In genomic region chr9:86405086-86405491, GRCh38 we compare ENCODE assay signal across 18 cellular contexts. TPM values are rescaled to one million over a fixed set of nuclear protein-coding genes. Genes with fewer than 3 reads are reported as not detected.
DNase-seq lines count a peak whose midpoint lies in the region; ATAC-seq, FAIRE-seq and TF ChIP-seq lines count a peak whose summit lies in the region.
"Had no signal": no experiment of that assay in that cellular context is flagged by ENCODE, and none has a peak within 500 bp of the region (broad histone marks: within the 10 kb centered on the region; RNA-seq: fewer than 3 reads in every experiment).

No MANE protein-coding gene starts in this region.

- peaks cover 30 to 35% (median 32%) of the 10 kb centered on the region in 3 donors for H3K4me1 ChIP-seq in pancreas
- H3K4me1 ChIP-seq in uterus = no peaks in the 10 kb centered on the region

- POLR2A ChIA-PET in WTC11 (lab: Charles Lee) = no interaction called here

- DNase-seq in WTC11 (ENCODE audit: low spot score) (no peak), fibroblast of gingiva (ENCODE audit: low read depth) (peak; percentile 55), pancreas (peak in 2 of 6 donors; percentile 29 to 39), uterus (no peak), NCI-H2196 (lab: John Stamatoyannopoulos, UW; ENCODE audit: unreplicated experiment) (no peak)
- DNase-seq: GOT3, NCI-H1417 treated with DMSO at 0.1 percent for 48 hours, NCI-H524 treated with DMSO at 0.1 percent for 48 hours, nephron progenitor cell, psoas muscle, SHP77 had no signal

- intact Hi-C loops in pancreas (cut with DNase I) (no loop called here), uterus (cut with DNase I; ENCODE audit: low total_unique reads) (no loop called here)

- H3K4me3 ChIP-seq in pancreas = no peak overlapping the region
- no peak overlapping the region for H3K4me3 ChIP-seq in uterus
- H3K4me3 ChIP-seq: BLaER1 treated with 17β-estradiol and CSF1 and Interleukin-3, amounts not matched to agents 10 nM and 100 nM; gastrocnemius medialis; testis had no signal

- H3K27me3 Mint-ChIP-seq in WTC11 (ENCODE audit: low read depth) = peaks cover 97% of the 10 kb centered on the region

- H3K36me3 Mint-ChIP-seq in WTC11 = no peaks in the 10 kb centered on the region
- H3K36me3 Mint-ChIP-seq: activated CD4-positive, alpha-beta memory T cell treated with anti-CD3 and anti-CD28 coated beads for 36 hours had no signal

- TF ChIP-seq CTCF in WTC11 (IDR thresholded peaks at IDR 0.05) = no peak
- TF ChIP-seq CTCF in pancreas (IDR thresholded peaks at IDR 0.05) = no peak
- TF ChIP-seq CTCF in uterus (IDR thresholded peaks at IDR 0.05) = no peak

- no peak overlapping the region for H3K4me3 Mint-ChIP-seq in WTC11
- H3K4me3 Mint-ChIP-seq: activated CD4-positive, alpha-beta memory T cell treated with anti-CD3 and anti-CD28 coated beads for 36 hours; nephron progenitor cell had no signal

- H3K9me3 ChIP-seq in pancreas (no peaks in the 10 kb centered on the region), uterus (no peaks in the 10 kb centered on the region)
- H3K9me3 ChIP-seq: BLaER1 treated with 17β-estradiol and CSF1 and Interleukin-3, amounts not matched to agents 10 nM and 100 nM; gastrocnemius medialis; psoas muscle; testis had no signal

- WGBS in pancreas, 2 donors = 17 to 19% methylated on average over 2 of the region's 2 CpGs

- no peak for TF ChIP-seq POLR2A in uterus (IDR thresholded peaks at IDR 0.05)

- H3K36me3 ChIP-seq in pancreas (no peaks in the 10 kb centered on the region), uterus (no peaks in the 10 kb centered on the region)
- H3K36me3 ChIP-seq: BLaER1 treated with 17β-estradiol and CSF1 and Interleukin-3, amounts not matched to agents 10 nM and 100 nM; gastrocnemius medialis had no signal

- CTCF ChIA-PET in WTC11 (lab: Charles Lee) = interaction anchor here (1.2 kb wide), 1 partner anchor 9 kb away, joined by 8 read pairs; no protein-coding TSS in a partner anchor

- no peak overlapping the region for H3K27ac Mint-ChIP-seq in WTC11
- H3K27ac Mint-ChIP-seq: activated CD4-positive, alpha-beta memory T cell treated with anti-CD3 and anti-CD28 coated beads for 36 hours; nephron progenitor cell had no signal

- peaks cover 15% of the 10 kb centered on the region for H3K4me1 Mint-ChIP-seq in WTC11

- H3K27me3 ChIP-seq in pancreas (no peaks in the 10 kb centered on the region), uterus (no peaks in the 10 kb centered on the region)
- H3K27me3 ChIP-seq: BLaER1 treated with 17β-estradiol and CSF1 and Interleukin-3, amounts not matched to agents 10 nM and 100 nM; gastrocnemius medialis; testis had no signal

- no peak for FAIRE-seq in pancreas (lab: Jason Lieb, UNC)
- FAIRE-seq: D721Med had no signal

- H3K27ac ChIP-seq in pancreas (peak overlapping the region in 3 of 4 donors; percentile 48 to 82 (median 67)), uterus (peak overlapping the region; percentile 52 to 73)

- ATAC-seq in WTC11 (no peak), pancreas (peak; percentile 68 to 85 (median 76)), GM19328 (IDR thresholded peaks at IDR 0.05; ENCODE audit: unreplicated experiment) (no peak), HG02763 (IDR thresholded peaks at IDR 0.05; ENCODE audit: unreplicated experiment) (no peak)

- H3K9me3 Mint-ChIP-seq in WTC11 = no peaks in the 10 kb centered on the region
- H3K9me3 Mint-ChIP-seq: activated CD4-positive, alpha-beta memory T cell treated with anti-CD3 and anti-CD28 coated beads for 36 hours; nephron progenitor cell had no signal

TF ChIP-seq in WTC11, 78 proteins besides CTCF, POLR2A, EP300 and RAD21:
- TF ChIP-seq GABPB1 (CRISPR knock-in tag; IDR thresholded peaks at IDR 0.05) (peak; percentile 70; the same call in 1 of the 2 replicates), ZNF396 (CRISPR knock-in tag; IDR thresholded peaks at IDR 0.05; ENCODE audit: borderline replicate concordance) (no peak)
TF ChIP-seq in WTC11: peak in this region for 1.

RNA-seq across cellular contexts. Expression of gene TUT7, which starts 50.9 kb away (rescaled TPM):
- total RNA-seq in WTC11 (2021) = 18.8 to 24.5 TPM (median 19.8 TPM) in 3 replicates
- total RNA-seq in pancreas = 10 to 100 TPM in 4 of 6 donors, 1 to 10 TPM in 2; 9.8 to 26.2 (median 13.5) TPM
- 10 to 100 TPM in 1 of 2 donors, 1 to 10 TPM in 1; 9.8 to 12.1 TPM for polyA plus RNA-seq in pancreas
- 10 to 100 TPM; 13.8 to 41.5 (median 20.3) TPM for total RNA-seq in uterus

Comparison
In these comparisons a context has a peak if more than half of its experiments do, and no peak if none do; other contexts are left out.
1. ATAC-seq: peak in pancreas (4 of 4); none in WTC11 (single experiment), GM19328 (single experiment) and HG02763 (single experiment).